Comparison of ENCODE assay signal across 9 cellular contexts in the genomic region with DNA sequence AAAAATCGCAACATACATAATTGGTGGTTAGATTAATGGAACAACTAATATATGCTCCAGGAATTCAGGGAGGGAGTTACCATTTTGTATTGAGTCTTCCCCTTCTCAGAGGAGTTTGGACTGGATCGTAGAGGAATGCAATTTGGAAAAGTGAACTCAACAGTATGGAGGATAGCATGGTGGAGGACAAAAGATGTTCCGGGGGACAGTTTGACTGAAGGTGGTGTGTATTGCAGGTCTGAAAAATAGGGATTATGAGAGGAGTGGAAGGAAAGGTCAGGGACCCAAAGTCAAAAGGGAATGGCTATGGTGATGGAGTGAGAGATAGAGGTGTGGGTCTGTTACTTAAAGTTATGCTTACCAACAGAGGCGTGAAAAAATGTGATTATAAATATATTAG. TPM values are rescaled to one million over a fixed set of nuclear protein-coding genes. Genes with fewer than 3 reads are reported as not detected.
DNase-seq lines count a peak whose midpoint lies in the region; ATAC-seq and TF ChIP-seq lines count a peak whose summit lies in the region.
"Had no signal": no experiment of that assay in that cellular context is flagged by ENCODE, and none has a peak within 500 bp of the region (broad histone marks: within the 10 kb centered on the region; RNA-seq: fewer than 3 reads in every experiment).

No MANE protein-coding gene starts in this region.

- H3K27ac ChIP-seq in left lung (peak overlapping the region in 1 of 2 donors; percentile 93), thoracic aorta (peak overlapping the region in 1 of 2 donors; percentile 88)

- no peaks in the 10 kb centered on the region for H3K27me3 Mint-ChIP-seq in activated T-cell treated with anti-CD3 and anti-CD28 coated beads, Interleukin-2, amount 50 U/mL, for 4 hours (ENCODE audit: low read depth)

- H3K9me3 Mint-ChIP-seq in activated T-cell treated with anti-CD3 and anti-CD28 coated beads, Interleukin-2, amount 50 U/mL, for 4 hours, result no peaks in the 10 kb centered on the region

- no peaks in the 10 kb centered on the region for H3K9me3 ChIP-seq in adipocyte (ENCODE audit: control insufficient read depth, low read length)
- H3K9me3 ChIP-seq in left lung, result no peaks in the 10 kb centered on the region
- H3K9me3 ChIP-seq in thoracic aorta, result no peaks in the 10 kb centered on the region

- no peak for DNase-seq in activated T-cell treated with anti-CD3 and anti-CD28 coated beads, Interleukin-2, amount 50 U/mL, for 4 hours
- DNase-seq in activated T-cell treated with anti-CD3 and anti-CD28 coated beads, Interleukin-2, amount 50 U/mL, for 48 hours, result no peak
- DNase-seq in adipocyte (ENCODE audit: low read depth) (no peak), left lung (no peak), thoracic aorta (ENCODE audit: low spot score) (no peak)
- DNase-seq in effector CD8-positive, alpha-beta T cell (lab: John Stamatoyannopoulos, UW), result no peak
- DNase-seq: islet precursor cell had no signal

- peaks cover 17% of the 10 kb centered on the region for H3K36me3 ChIP-seq in adipocyte (ENCODE audit: control insufficient read depth, insufficient read depth, low read length, severe bottlenecking)
- peaks cover 0 to 20% of the 10 kb centered on the region in 2 donors for H3K36me3 ChIP-seq in left lung
- peaks cover 7% of the 10 kb centered on the region for H3K36me3 ChIP-seq in thoracic aorta

- peaks cover 10% of the 10 kb centered on the region for H3K36me3 Mint-ChIP-seq in activated T-cell treated with anti-CD3 and anti-CD28 coated beads, Interleukin-2, amount 50 U/mL, for 4 hours (ENCODE audit: insufficient read depth)

- ATAC-seq in activated T-cell treated with anti-CD3 and anti-CD28 coated beads, Interleukin-2, amount 50 U/mL, for 4 hours, result no peak
- ATAC-seq in left lung (no peak), thoracic aorta (ENCODE audit: insufficient number of reproducible peaks, low FRiP score, low read depth) (no peak), HG02759 (IDR thresholded peaks at IDR 0.05; ENCODE audit: unreplicated experiment) (no peak), GM18861 (IDR thresholded peaks at IDR 0.05; ENCODE audit: unreplicated experiment) (no peak)

- peak overlapping the region; percentile 94 for H3K9ac ChIP-seq in adipocyte (ENCODE audit: low read length)

- H3K4me1 ChIP-seq in adipocyte (ENCODE audit: control insufficient read depth, insufficient read depth, low read length), result peaks cover 19% of the 10 kb centered on the region
- peaks cover 17 to 36% of the 10 kb centered on the region in 2 donors for H3K4me1 ChIP-seq in left lung
- H3K4me1 ChIP-seq in thoracic aorta (ENCODE audit: control insufficient read depth in 1 of 2, low read depth in 2 of 2), result peaks cover 12 to 25% of the 10 kb centered on the region in 2 donors

- TF ChIP-seq CTCF in left lung (IDR thresholded peaks at IDR 0.05) (no peak), thoracic aorta (IDR thresholded peaks at IDR 0.05) (no peak)

- intact Hi-C loops in left lung (cut with DNase I), result no loop called here

- peak overlapping the region; percentile 95 for H3K4me3 Mint-ChIP-seq in activated T-cell treated with anti-CD3 and anti-CD28 coated beads, Interleukin-2, amount 50 U/mL, for 4 hours

- H3K27me3 ChIP-seq in adipocyte (replicated peaks; ENCODE audit: control insufficient read depth, insufficient read depth, low read length) (no peaks in the 10 kb centered on the region), left lung (no peaks in the 10 kb centered on the region), thoracic aorta (replicated peaks; ENCODE audit: insufficient read depth) (no peaks in the 10 kb centered on the region)

- H3K4me1 Mint-ChIP-seq in activated T-cell treated with anti-CD3 and anti-CD28 coated beads, Interleukin-2, amount 50 U/mL, for 4 hours (ENCODE audit: low read depth), result peaks cover 28% of the 10 kb centered on the region

- H3K4me3 ChIP-seq in adipocyte (ENCODE audit: low read length) (peak overlapping the region; percentile 95), left lung (peak overlapping the region; percentile 87 to 89), thoracic aorta (peak overlapping the region; percentile 81)

RNA-seq across cellular contexts. Expression of a gene that starts 1.5 kb away (rescaled TPM):
- 10 to 100 TPM; 56.3 to 64.0 (median 61.7) TPM for total RNA-seq in activated T-cell treated with anti-CD3 and anti-CD28 coated beads, Interleukin-2, amount 50 U/mL, for 4 hours
- 10 to 100 TPM; 45.8 to 48.5 TPM for total RNA-seq in left lung
- 10 to 100 TPM; 24.1 to 44.2 TPM for total RNA-seq in thoracic aorta

RNA-seq across cellular contexts. Expression of a gene that starts 15.4 kb away (rescaled TPM):
- total RNA-seq in activated T-cell treated with anti-CD3 and anti-CD28 coated beads, Interleukin-2, amount 50 U/mL, for 4 hours, result 100 to 1,000 TPM; 134 to 152 (median 138) TPM
- total RNA-seq in left lung, result 10 to 100 TPM; 15.8 to 29.1 TPM
- total RNA-seq in thoracic aorta, result 10 to 100 TPM; 16.8 to 33.5 TPM

RNA-seq across cellular contexts. Expression of a gene that starts 15.6 kb away (rescaled TPM):
- total RNA-seq in activated T-cell treated with anti-CD3 and anti-CD28 coated beads, Interleukin-2, amount 50 U/mL, for 4 hours, result 10 to 100 TPM; 45.3 to 50.1 (median 49.6) TPM
- total RNA-seq in left lung (10 to 100 TPM; 22.6 to 29.8 TPM), thoracic aorta (10 to 100 TPM in 1 of 2 donors, 1 to 10 TPM in 1; 8.9 to 15.1 TPM)
